1 cellular context compared by ENCODE assay signal in the genomic region with DNA sequence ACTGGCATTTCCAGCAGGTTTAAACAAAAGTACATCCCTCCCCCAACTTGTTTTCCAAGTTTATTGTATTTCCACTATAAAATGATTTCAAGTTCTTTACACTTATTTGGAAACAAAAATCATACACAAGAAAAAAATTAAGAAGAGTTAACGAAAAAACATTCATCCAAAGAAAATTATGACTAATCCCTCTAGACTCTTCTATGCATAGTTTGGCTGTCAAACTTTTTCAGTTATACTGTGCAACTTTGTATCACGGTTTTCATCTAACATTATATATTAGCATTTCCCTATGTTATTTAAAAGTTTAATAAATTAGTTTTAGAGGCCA.
TF ChIP-seq lines count a peak whose summit lies in the region.

No MANE protein-coding gene starts in this region.

TF ChIP-seq in GM23338, 12 proteins besides CTCF, POLR2A, EP300 and RAD21 (continued from another document):
- TF ChIP-seq, protein P1, sequence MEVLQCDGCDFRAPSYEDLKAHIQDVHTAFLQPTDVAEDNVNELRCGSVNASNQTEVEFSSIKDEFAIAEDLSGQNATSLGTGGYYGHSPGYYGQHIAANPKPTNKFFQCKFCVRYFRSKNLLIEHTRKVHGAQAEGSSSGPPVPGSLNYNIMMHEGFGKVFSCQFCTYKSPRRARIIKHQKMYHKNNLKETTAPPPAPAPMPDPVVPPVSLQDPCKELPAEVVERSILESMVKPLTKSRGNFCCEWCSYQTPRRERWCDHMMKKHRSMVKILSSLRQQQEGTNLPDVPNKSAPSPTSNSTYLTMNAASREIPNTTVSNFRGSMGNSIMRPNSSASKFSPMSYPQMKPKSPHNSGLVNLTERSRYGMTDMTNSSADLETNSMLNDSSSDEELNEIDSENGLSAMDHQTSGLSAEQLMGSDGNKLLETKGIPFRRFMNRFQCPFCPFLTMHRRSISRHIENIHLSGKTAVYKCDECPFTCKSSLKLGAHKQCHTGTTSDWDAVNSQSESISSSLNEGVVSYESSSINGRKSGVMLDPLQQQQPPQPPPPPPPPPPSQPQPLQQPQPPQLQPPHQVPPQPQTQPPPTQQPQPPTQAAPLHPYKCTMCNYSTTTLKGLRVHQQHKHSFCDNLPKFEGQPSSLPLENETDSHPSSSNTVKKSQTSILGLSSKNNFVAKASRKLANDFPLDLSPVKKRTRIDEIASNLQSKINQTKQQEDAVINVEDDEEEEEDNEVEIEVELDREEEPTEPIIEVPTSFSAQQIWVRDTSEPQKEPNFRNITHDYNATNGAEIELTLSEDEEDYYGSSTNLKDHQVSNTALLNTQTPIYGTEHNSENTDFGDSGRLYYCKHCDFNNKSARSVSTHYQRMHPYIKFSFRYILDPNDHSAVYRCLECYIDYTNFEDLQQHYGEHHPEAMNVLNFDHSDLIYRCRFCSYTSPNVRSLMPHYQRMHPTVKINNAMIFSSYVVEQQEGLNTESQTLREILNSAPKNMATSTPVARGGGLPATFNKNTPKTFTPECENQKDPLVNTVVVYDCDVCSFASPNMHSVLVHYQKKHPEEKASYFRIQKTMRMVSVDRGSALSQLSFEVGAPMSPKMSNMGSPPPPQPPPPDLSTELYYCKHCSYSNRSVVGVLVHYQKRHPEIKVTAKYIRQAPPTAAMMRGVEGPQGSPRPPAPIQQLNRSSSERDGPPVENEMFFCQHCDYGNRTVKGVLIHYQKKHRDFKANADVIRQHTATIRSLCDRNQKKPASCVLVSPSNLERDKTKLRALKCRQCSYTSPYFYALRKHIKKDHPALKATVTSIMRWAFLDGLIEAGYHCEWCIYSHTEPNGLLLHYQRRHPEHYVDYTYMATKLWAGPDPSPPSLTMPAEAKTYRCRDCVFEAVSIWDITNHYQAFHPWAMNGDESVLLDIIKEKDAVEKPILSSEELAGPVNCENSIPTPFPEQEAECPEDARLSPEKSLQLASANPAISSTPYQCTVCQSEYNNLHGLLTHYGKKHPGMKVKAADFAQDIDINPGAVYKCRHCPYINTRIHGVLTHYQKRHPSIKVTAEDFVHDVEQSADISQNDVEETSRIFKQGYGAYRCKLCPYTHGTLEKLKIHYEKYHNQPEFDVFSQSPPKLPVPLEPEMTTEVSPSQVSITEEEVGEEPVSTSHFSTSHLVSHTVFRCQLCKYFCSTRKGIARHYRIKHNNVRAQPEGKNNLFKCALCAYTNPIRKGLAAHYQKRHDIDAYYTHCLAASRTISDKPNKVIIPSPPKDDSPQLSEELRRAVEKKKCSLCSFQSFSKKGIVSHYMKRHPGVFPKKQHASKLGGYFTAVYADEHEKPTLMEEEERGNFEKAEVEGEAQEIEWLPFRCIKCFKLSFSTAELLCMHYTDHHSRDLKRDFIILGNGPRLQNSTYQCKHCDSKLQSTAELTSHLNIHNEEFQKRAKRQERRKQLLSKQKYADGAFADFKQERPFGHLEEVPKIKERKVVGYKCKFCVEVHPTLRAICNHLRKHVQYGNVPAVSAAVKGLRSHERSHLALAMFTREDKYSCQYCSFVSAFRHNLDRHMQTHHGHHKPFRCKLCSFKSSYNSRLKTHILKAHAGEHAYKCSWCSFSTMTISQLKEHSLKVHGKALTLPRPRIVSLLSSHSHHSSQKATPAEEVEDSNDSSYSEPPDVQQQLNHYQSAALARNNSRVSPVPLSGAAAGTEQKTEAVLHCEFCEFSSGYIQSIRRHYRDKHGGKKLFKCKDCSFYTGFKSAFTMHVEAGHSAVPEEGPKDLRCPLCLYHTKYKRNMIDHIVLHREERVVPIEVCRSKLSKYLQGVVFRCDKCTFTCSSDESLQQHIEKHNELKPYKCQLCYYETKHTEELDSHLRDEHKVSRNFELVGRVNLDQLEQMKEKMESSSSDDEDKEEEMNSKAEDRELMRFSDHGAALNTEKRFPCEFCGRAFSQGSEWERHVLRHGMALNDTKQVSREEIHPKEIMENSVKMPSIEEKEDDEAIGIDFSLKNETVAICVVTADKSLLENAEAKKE (CRISPR knock-in tag; IDR thresholded peaks at IDR 0.05): no peak
- TF ChIP-seq, protein P2, sequence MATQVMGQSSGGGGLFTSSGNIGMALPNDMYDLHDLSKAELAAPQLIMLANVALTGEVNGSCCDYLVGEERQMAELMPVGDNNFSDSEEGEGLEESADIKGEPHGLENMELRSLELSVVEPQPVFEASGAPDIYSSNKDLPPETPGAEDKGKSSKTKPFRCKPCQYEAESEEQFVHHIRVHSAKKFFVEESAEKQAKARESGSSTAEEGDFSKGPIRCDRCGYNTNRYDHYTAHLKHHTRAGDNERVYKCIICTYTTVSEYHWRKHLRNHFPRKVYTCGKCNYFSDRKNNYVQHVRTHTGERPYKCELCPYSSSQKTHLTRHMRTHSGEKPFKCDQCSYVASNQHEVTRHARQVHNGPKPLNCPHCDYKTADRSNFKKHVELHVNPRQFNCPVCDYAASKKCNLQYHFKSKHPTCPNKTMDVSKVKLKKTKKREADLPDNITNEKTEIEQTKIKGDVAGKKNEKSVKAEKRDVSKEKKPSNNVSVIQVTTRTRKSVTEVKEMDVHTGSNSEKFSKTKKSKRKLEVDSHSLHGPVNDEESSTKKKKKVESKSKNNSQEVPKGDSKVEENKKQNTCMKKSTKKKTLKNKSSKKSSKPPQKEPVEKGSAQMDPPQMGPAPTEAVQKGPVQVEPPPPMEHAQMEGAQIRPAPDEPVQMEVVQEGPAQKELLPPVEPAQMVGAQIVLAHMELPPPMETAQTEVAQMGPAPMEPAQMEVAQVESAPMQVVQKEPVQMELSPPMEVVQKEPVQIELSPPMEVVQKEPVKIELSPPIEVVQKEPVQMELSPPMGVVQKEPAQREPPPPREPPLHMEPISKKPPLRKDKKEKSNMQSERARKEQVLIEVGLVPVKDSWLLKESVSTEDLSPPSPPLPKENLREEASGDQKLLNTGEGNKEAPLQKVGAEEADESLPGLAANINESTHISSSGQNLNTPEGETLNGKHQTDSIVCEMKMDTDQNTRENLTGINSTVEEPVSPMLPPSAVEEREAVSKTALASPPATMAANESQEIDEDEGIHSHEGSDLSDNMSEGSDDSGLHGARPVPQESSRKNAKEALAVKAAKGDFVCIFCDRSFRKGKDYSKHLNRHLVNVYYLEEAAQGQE (IDR thresholded peaks at IDR 0.05; ENCODE audit: unreplicated experiment): no peak
- no peak for TF ChIP-seq JUNB (IDR thresholded peaks at IDR 0.05; ENCODE audit: unreplicated experiment)
TF ChIP-seq in GM23338: peak in this region for 0.
